Comparison of ENCODE assay signal across 22 cellular contexts in the genomic region with DNA sequence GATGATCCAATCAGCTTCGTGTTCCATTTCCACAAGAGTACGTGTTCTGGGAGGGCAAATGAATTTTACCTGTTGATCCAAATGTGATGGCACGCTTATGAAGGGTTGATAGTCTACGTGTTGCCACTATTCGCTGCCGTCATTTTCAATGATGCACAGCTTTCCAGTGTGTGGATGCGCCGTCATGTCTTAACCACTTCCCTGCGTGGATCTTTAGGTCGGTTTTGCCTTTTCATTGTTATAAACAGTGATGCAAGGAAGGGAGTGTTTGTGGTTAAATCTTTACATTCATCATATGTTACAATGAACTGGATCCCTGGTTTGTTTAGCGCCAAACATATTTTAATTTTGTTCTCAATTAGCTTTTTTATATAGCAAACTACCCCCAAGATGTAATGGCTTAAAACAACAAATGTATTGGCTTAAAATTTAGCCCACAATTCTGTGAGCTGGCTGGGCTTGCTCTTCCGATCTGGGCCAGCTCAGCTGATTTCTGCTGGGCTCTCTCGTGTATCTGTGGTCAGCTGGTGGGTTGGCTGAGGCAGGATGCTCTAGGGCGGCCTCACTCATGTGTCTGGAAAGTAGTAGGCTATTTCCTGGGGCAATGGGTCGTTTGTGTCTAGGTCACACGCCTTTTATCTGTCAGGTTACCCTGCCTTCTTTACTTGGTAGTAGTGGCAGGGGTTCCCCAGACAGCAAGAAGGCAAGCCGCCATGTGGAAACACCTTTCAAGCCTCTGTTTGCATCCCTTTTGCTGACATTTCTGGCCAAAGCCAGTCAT.
DNase-seq lines count a peak whose midpoint lies in the region; ATAC-seq and TF ChIP-seq lines count a peak whose summit lies in the region.
"Had no signal": no experiment of that assay in that cellular context is flagged by ENCODE, and none has a peak within 500 bp of the region (broad histone marks: within the 10 kb centered on the region; RNA-seq: fewer than 3 reads in every experiment).

No MANE protein-coding gene starts in this region.

- CTCF ChIA-PET in WTC11 (lab: Charles Lee), result interaction anchor here (0.8 to 1.3 kb wide), 3 partner anchors 15 to 248 kb away, joined by 3 to 4 read pairs (median 4); no protein-coding TSS in a partner anchor

- no peaks in the 10 kb centered on the region for H3K27me3 ChIP-seq in neural progenitor cell
- H3K27me3 ChIP-seq: ascending aorta, tibial artery had no signal

- no peak overlapping the region for H3K4me3 ChIP-seq in neural progenitor cell
- H3K4me3 ChIP-seq: ascending aorta, tibial artery had no signal

- H3K4me2 ChIP-seq in neural progenitor cell, result no peak overlapping the region
- H3K4me2 ChIP-seq: SK-N-SH had no signal

- peak; percentile 72 for ATAC-seq in WTC11
- ATAC-seq in GM18498 (IDR thresholded peaks at IDR 0.05; ENCODE audit: unreplicated experiment), result no peak

- H3K9me3 Mint-ChIP-seq in IgD-negative memory B cell, result no peaks in the 10 kb centered on the region
- no peaks in the 10 kb centered on the region for H3K9me3 Mint-ChIP-seq in WTC11
- H3K9me3 Mint-ChIP-seq in neural progenitor cell, result no peaks in the 10 kb centered on the region
- H3K9me3 Mint-ChIP-seq: activated CD4-positive, alpha-beta T cell treated with anti-CD3 and anti-CD28 coated beads, Interleukin-2, amount 10 ng/mL, durations not matched to agents 7 days and 5 days had no signal

- no peaks in the 10 kb centered on the region for H3K9me3 ChIP-seq in neural progenitor cell (ENCODE audit: low read depth)
- H3K9me3 ChIP-seq: ascending aorta, SK-N-SH, tibial artery had no signal

- peak overlapping the region in 2 of 3 donors; percentile 12 to 73 for H3K27ac Mint-ChIP-seq in IgD-negative memory B cell
- H3K27ac Mint-ChIP-seq in WTC11, result no peak overlapping the region
- H3K27ac Mint-ChIP-seq in neural progenitor cell, result peak overlapping the region; percentile 7
- H3K27ac Mint-ChIP-seq: activated CD4-positive, alpha-beta T cell treated with anti-CD3 and anti-CD28 coated beads, Interleukin-2, amount 10 ng/mL, durations not matched to agents 7 days and 5 days; activated naive CD8-positive, alpha-beta T cell; stimulated activated naive CD8-positive, alpha-beta T cell treated with anti-CD3 and anti-CD28 coated beads, Interleukin-15, Interleukin-2, amounts not matched to agents 100 ng/mL and 50 ng/mL, for 24 hours had no signal

- H3K4me1 Mint-ChIP-seq in IgD-negative memory B cell (peaks cover 2 to 9% (median 5%) of the 10 kb centered on the region in 3 donors), WTC11 (peaks cover 18% of the 10 kb centered on the region), neural progenitor cell (peaks cover 55% of the 10 kb centered on the region)

- DNase-seq in ELF-1 (ENCODE audit: low read depth, low spot score) (peak; percentile 66), WTC11 (ENCODE audit: low spot score) (no peak), neural progenitor cell (ENCODE audit: low spot score) (no peak), NCI-H774 (lab: John Stamatoyannopoulos, UW) (no peak), substantia nigra (lab: John Stamatoyannopoulos, UW) (no peak)
- DNase-seq: activated CD4-positive, alpha-beta T cell treated with anti-CD3 and anti-CD28 coated beads, Interleukin-2, amount 10 ng/mL, durations not matched to agents 7 days and 5 days; dermis blood vessel endothelial cell; DMS 273 treated with DMSO at 0.1 percent for 48 hours; NCI-H146; NCI-H510A treated with DMSO at 0.1 percent for 48 hours; right cardiac atrium; SK-N-SH; stimulated activated CD4-positive, alpha-beta T cell treated with anti-CD3 and anti-CD28 coated beads, Interleukin-12 subunit alpha, Interleukin-12 subunit beta, amount 100 ng/mL, for 4 hours; T-helper 2 cell had no signal

- POLR2A ChIA-PET in WTC11 (lab: Charles Lee), result interaction anchor here (0.6 kb wide), 1 partner anchor 15 kb away, joined by 6 read pairs; no protein-coding TSS in a partner anchor

- H3F3A ChIP-seq in neural progenitor cell (ENCODE audit: low read depth), result no peaks in the 10 kb centered on the region

- peaks cover 17% of the 10 kb centered on the region for H3K4me1 ChIP-seq in neural progenitor cell
- H3K4me1 ChIP-seq: ascending aorta, tibial artery had no signal

- no peak overlapping the region for H2AFZ ChIP-seq in neural progenitor cell (replicated peaks)

- no peak overlapping the region for H3K9ac ChIP-seq in neural progenitor cell
- H3K9ac ChIP-seq: SK-N-SH had no signal

- no peaks in the 10 kb centered on the region for H3K79me2 ChIP-seq in neural progenitor cell (ENCODE audit: low read depth)

- H3K36me3 Mint-ChIP-seq in IgD-negative memory B cell (peaks cover 15% of the 10 kb centered on the region), WTC11 (no peaks in the 10 kb centered on the region), neural progenitor cell (peaks cover 2% of the 10 kb centered on the region)

- no peak for TF ChIP-seq CTCF in WTC11 (IDR thresholded peaks at IDR 0.05)
- no peak for TF ChIP-seq CTCF in neural progenitor cell (IDR thresholded peaks at IDR 0.05)

- peaks cover 1% of the 10 kb centered on the region for H3K27me3 Mint-ChIP-seq in IgD-negative memory B cell
- H3K27me3 Mint-ChIP-seq in WTC11 (ENCODE audit: low read depth), result no peaks in the 10 kb centered on the region
- no peaks in the 10 kb centered on the region for H3K27me3 Mint-ChIP-seq in neural progenitor cell (ENCODE audit: insufficient read depth, low read depth)
- H3K27me3 Mint-ChIP-seq: activated CD4-positive, alpha-beta T cell treated with anti-CD3 and anti-CD28 coated beads, Interleukin-2, amount 10 ng/mL, durations not matched to agents 7 days and 5 days; activated naive CD8-positive, alpha-beta T cell; stimulated activated naive CD8-positive, alpha-beta T cell treated with anti-CD3 and anti-CD28 coated beads, Interleukin-15, Interleukin-2, amounts not matched to agents 100 ng/mL and 50 ng/mL, for 24 hours had no signal

- H3K36me3 ChIP-seq in neural progenitor cell, result no peaks in the 10 kb centered on the region
- H3K36me3 ChIP-seq: ascending aorta had no signal

- H3K27ac ChIP-seq in neural progenitor cell (no peak overlapping the region), substantia nigra (ENCODE audit: low read depth, low read length, poor library complexity, severe bottlenecking) (no peak overlapping the region)
- H3K27ac ChIP-seq: ascending aorta, C4-2B, RWPE1, tibial artery had no signal

- H4K20me1 ChIP-seq in neural progenitor cell (ENCODE audit: low read depth), result no peaks in the 10 kb centered on the region

- H3K4me3 Mint-ChIP-seq in IgD-negative memory B cell (no peak overlapping the region), WTC11 (no peak overlapping the region), neural progenitor cell (no peak overlapping the region)
- H3K4me3 Mint-ChIP-seq: activated CD4-positive, alpha-beta T cell treated with anti-CD3 and anti-CD28 coated beads, Interleukin-2, amount 10 ng/mL, durations not matched to agents 7 days and 5 days; activated naive CD8-positive, alpha-beta T cell; stimulated activated naive CD8-positive, alpha-beta T cell treated with anti-CD3 and anti-CD28 coated beads, Interleukin-15, Interleukin-2, amounts not matched to agents 100 ng/mL and 50 ng/mL, for 24 hours had no signal

TF ChIP-seq in WTC11, 78 proteins besides CTCF, POLR2A, EP300 and RAD21:
- TF ChIP-seq KAT7 (CRISPR knock-in tag; IDR thresholded peaks at IDR 0.05; ENCODE audit: borderline replicate concordance) (no peak), NFE2L1 (CRISPR knock-in tag; IDR thresholded peaks at IDR 0.05) (no peak), OVOL2 (CRISPR knock-in tag; IDR thresholded peaks at IDR 0.05; ENCODE audit: borderline replicate concordance) (no peak), NR3C1 (CRISPR knock-in tag; conservative IDR thresholded peaks at IDR 0.05; ENCODE audit: low read depth) (no peak), GTF2I (CRISPR knock-in tag; conservative IDR thresholded peaks at IDR 0.05) (no peak), NR1H2 (CRISPR knock-in tag; IDR thresholded peaks at IDR 0.05) (no peak)
- TF ChIP-seq, protein P1, sequence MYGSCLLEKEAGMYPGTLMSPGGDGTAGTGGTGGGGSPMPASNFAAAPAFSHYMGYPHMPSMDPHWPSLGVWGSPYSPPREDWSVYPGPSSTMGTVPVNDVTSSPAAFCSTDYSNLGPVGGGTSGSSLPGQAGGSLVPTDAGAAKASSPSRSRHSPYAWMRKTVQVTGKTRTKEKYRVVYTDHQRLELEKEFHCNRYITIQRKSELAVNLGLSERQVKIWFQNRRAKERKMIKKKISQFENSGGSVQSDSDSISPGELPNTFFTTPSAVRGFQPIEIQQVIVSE (CRISPR knock-in tag; IDR thresholded peaks at IDR 0.05; ENCODE audit: borderline replicate concordance), result no peak
- TF ChIP-seq, protein P2, sequence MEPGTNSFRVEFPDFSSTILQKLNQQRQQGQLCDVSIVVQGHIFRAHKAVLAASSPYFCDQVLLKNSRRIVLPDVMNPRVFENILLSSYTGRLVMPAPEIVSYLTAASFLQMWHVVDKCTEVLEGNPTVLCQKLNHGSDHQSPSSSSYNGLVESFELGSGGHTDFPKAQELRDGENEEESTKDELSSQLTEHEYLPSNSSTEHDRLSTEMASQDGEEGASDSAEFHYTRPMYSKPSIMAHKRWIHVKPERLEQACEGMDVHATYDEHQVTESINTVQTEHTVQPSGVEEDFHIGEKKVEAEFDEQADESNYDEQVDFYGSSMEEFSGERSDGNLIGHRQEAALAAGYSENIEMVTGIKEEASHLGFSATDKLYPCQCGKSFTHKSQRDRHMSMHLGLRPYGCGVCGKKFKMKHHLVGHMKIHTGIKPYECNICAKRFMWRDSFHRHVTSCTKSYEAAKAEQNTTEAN (CRISPR knock-in tag; IDR thresholded peaks at IDR 0.05), result no peak
- TF ChIP-seq, protein P3, sequence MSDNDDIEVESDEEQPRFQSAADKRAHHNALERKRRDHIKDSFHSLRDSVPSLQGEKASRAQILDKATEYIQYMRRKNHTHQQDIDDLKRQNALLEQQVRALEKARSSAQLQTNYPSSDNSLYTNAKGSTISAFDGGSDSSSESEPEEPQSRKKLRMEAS (CRISPR knock-in tag; IDR thresholded peaks at IDR 0.05), result no peak
- TF ChIP-seq, protein P4, sequence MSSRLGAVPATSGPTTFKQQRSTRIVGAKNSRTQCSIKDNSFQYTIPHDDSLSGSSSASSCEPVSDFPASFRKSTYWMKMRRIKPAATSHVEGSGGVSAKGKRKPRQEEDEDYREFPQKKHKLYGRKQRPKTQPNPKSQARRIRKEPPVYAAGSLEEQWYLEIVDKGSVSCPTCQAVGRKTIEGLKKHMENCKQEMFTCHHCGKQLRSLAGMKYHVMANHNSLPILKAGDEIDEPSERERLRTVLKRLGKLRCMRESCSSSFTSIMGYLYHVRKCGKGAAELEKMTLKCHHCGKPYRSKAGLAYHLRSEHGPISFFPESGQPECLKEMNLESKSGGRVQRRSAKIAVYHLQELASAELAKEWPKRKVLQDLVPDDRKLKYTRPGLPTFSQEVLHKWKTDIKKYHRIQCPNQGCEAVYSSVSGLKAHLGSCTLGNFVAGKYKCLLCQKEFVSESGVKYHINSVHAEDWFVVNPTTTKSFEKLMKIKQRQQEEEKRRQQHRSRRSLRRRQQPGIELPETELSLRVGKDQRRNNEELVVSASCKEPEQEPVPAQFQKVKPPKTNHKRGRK (CRISPR knock-in tag; IDR thresholded peaks at IDR 0.05; ENCODE audit: borderline replicate concordance), result no peak
TF ChIP-seq in WTC11: peak in this region for 0.
